ENCODE assay signal across 8 cellular contexts in genomic region chr2:190359896-190360376, GRCh38. TPM values are rescaled to one million over a fixed set of nuclear protein-coding genes. Genes with fewer than 3 reads are reported as not detected.
DNase-seq lines count a peak whose midpoint lies in the region; ATAC-seq and TF ChIP-seq lines count a peak whose summit lies in the region.

No MANE protein-coding gene starts in this region.

- H3K27me3 Mint-ChIP-seq in activated CD4-positive, alpha-beta T cell treated with anti-CD3 and anti-CD28 coated beads, Interleukin-2, amount 10 ng/mL, durations not matched to agents 7 days and 5 days = no peaks in the 10 kb centered on the region

- peaks cover 3% of the 10 kb centered on the region for H3K36me3 Mint-ChIP-seq in activated CD4-positive, alpha-beta T cell treated with anti-CD3 and anti-CD28 coated beads, Interleukin-2, amount 10 ng/mL, durations not matched to agents 7 days and 5 days (ENCODE audit: low read depth)

- no peaks in the 10 kb centered on the region for H3K9me3 Mint-ChIP-seq in activated CD4-positive, alpha-beta T cell treated with anti-CD3 and anti-CD28 coated beads, Interleukin-2, amount 10 ng/mL, durations not matched to agents 7 days and 5 days

- POLR2A ChIA-PET in BJ (lab: Charles Lee) = interaction anchor here (0.6 kb wide), 1 partner anchor 42 kb away, joined by 3 read pairs; no protein-coding TSS in a partner anchor
- POLR2A ChIA-PET in activated CD4-positive, alpha-beta T cell treated with anti-CD3 and anti-CD28 coated beads, Interleukin-2, amount 10 ng/mL, durations not matched to agents 7 days and 5 days (lab: Charles Lee) = interaction anchor here (0.6 kb wide), 1 partner anchor 215 kb away, joined by 12 read pairs; no protein-coding TSS in a partner anchor

- CTCF ChIA-PET in BJ (lab: Yijun Ruan, JAX) = interaction anchor here (0.5 to 1.8 kb wide), 4 partner anchors 8 to 179 kb away, joined by 3 to 4 read pairs (median 3); no protein-coding TSS in a partner anchor
- CTCF ChIA-PET in activated CD4-positive, alpha-beta T cell treated with anti-CD3 and anti-CD28 coated beads, Interleukin-2, amount 10 ng/mL, durations not matched to agents 7 days and 5 days (lab: Charles Lee) = interaction anchor here (1.0 to 1.1 kb wide), 2 partner anchors 10 to 17 kb away, joined by 3 read pairs; partner anchors contain the start of gene INPP1

- H3K4me3 ChIP-seq in BJ (ENCODE audit: low read depth, low read length) = peak overlapping the region; percentile 21; the same call in 1 of the 2 replicates

- ATAC-seq in GM19438 (IDR thresholded peaks at IDR 0.05; ENCODE audit: low read depth, unreplicated experiment) (peak; percentile 93), HG03521 (IDR thresholded peaks at IDR 0.05; ENCODE audit: unreplicated experiment) (peak; percentile 89)

- no peak for DNase-seq in BJ (ENCODE audit: low read depth)
- DNase-seq in activated CD4-positive, alpha-beta T cell treated with anti-CD3 and anti-CD28 coated beads, Interleukin-2, amount 10 ng/mL, durations not matched to agents 7 days and 5 days = peak; percentile 71
- peak; percentile 6 for DNase-seq in effector CD4-positive, alpha-beta T cell
- peak; percentile 29 for DNase-seq in mucosa of gallbladder (ENCODE audit: low spot score)
- peak; percentile 90 for DNase-seq in superior temporal gyrus (ENCODE audit: extremely low spot score)
- no peak for DNase-seq in iPS-NIHi11 (ENCODE audit: low spot score)

- H3K27me3 ChIP-seq in BJ (ENCODE audit: control insufficient read depth, insufficient read depth, low read length) = no peaks in the 10 kb centered on the region

- peaks cover 25% of the 10 kb centered on the region for H3K4me1 Mint-ChIP-seq in activated CD4-positive, alpha-beta T cell treated with anti-CD3 and anti-CD28 coated beads, Interleukin-2, amount 10 ng/mL, durations not matched to agents 7 days and 5 days

- H3K4me3 Mint-ChIP-seq in activated CD4-positive, alpha-beta T cell treated with anti-CD3 and anti-CD28 coated beads, Interleukin-2, amount 10 ng/mL, durations not matched to agents 7 days and 5 days = peak overlapping the region; percentile 78

- peak overlapping the region; percentile 92 for H3K27ac Mint-ChIP-seq in activated CD4-positive, alpha-beta T cell treated with anti-CD3 and anti-CD28 coated beads, Interleukin-2, amount 10 ng/mL, durations not matched to agents 7 days and 5 days

- no peaks in the 10 kb centered on the region; the same call in 1 of the 2 replicates for H3K36me3 ChIP-seq in BJ (ENCODE audit: control insufficient read depth, insufficient read depth, low read length)

- no peak for TF ChIP-seq CTCF in BJ (IDR thresholded peaks at IDR 0.05; ENCODE audit: insufficient read depth, low read depth, low read length)

RNA-seq across cellular contexts. Expression of gene INPP1, which starts 16.5 kb away (rescaled TPM):
- polyA plus RNA-seq in BJ (2011; rRNA removed) = 6.5 and 8.8 TPM in 2 replicates
- polyA minus RNA-seq in BJ (2011; rRNA and poly(A)+ RNA removed) = 3.3 and 4.4 TPM in 2 replicates
- total RNA-seq in activated CD4-positive, alpha-beta T cell treated with anti-CD3 and anti-CD28 coated beads, Interleukin-2, amount 10 ng/mL, durations not matched to agents 7 days and 5 days = 1 to 10 TPM; 6.7 to 6.9 TPM
- total RNA-seq in mucosa of gallbladder = 41.8 TPM

RNA-seq across cellular contexts. Expression of gene HIBCH, which starts 40.3 kb away (rescaled TPM):
- 5.2 and 12.4 TPM in 2 replicates for polyA plus RNA-seq in BJ (2011; rRNA removed)
- 3.7 and 4.9 TPM in 2 replicates for polyA minus RNA-seq in BJ (2011; rRNA and poly(A)+ RNA removed)
- 10 to 100 TPM; 13.3 to 14.5 TPM for total RNA-seq in activated CD4-positive, alpha-beta T cell treated with anti-CD3 and anti-CD28 coated beads, Interleukin-2, amount 10 ng/mL, durations not matched to agents 7 days and 5 days
- 49.8 TPM for total RNA-seq in mucosa of gallbladder

RNA-seq across cellular contexts. Expression of gene MFSD6, which starts 48.2 kb away (rescaled TPM):
- polyA plus RNA-seq in BJ (2011; rRNA removed) = 11.8 and 14.4 TPM in 2 replicates
- polyA minus RNA-seq in BJ (2011; rRNA and poly(A)+ RNA removed) = 16.0 and 18.8 TPM in 2 replicates
- 10 to 100 TPM; 42.3 to 42.8 TPM for total RNA-seq in activated CD4-positive, alpha-beta T cell treated with anti-CD3 and anti-CD28 coated beads, Interleukin-2, amount 10 ng/mL, durations not matched to agents 7 days and 5 days
- 62.9 TPM for total RNA-seq in mucosa of gallbladder

Comparison
In these comparisons a context has a peak if more than half of its experiments do, and no peak if none do; other contexts are left out.
1. DNase-seq: peak in activated CD4-positive, alpha-beta T cell treated with anti-CD3 and anti-CD28 coated beads, Interleukin-2, amount 10 ng/mL, durations not matched to agents 7 days and 5 days (single experiment), effector CD4-positive, alpha-beta T cell (single experiment), mucosa of gallbladder (single experiment) and superior temporal gyrus (single experiment); none in BJ (single experiment) and iPS-NIHi11 (single experiment).